ENCODE assay signal across 20 cellular contexts in genomic region chr2:137185378-137186078, GRCh38.
A peak's percentile ranks its signal among the peaks of the same experiment; 100 is the strongest.
DNase-seq lines count a peak whose midpoint lies in the region; ATAC-seq and TF ChIP-seq lines count a peak whose summit lies in the region.
"Had no signal": no experiment of that assay in that cellular context is flagged by ENCODE, and none has a peak within 500 bp of the region (broad histone marks: within the 10 kb centered on the region; RNA-seq: fewer than 3 reads in every experiment).

No MANE protein-coding gene starts in this region.

- DNase-seq in SK-N-SH = no peak
- DNase-seq in WTC11 (ENCODE audit: low spot score) = no peak
- DNase-seq in epithelial cell of esophagus (ENCODE audit: low read depth) = peak; percentile 27
- DNase-seq in HT-29 (ENCODE audit: low spot score) = no peak
- DNase-seq in stimulated activated CD4-positive, alpha-beta T cell treated with anti-CD3 and anti-CD28 coated beads, Interleukin-2, amount 100 ng/mL, for 48 hours = no peak
- no peak for DNase-seq in stimulated activated naive CD8-positive, alpha-beta T cell treated with anti-CD3 and anti-CD28 coated beads, Interleukin-15, Interleukin-2, amounts not matched to agents 100 U/mL and 50 U/mL, for 24 hours
- DNase-seq: Kasumi-1; MV-4-11; NCI-H1436 treated with DMSO at 0.1 percent for 48 hours; NCI-H226; NCI-H526 treated with DMSO at 0.1 percent for 48 hours; NK-92 treated with Interleukin-12 subunit alpha and Interleukin-12 subunit beta, amount 100 ng/mL, for 24 hours; OCI-M1; T-helper 1 cell had no signal

- TF ChIP-seq CTCF in SK-N-SH (IDR thresholded peaks at IDR 0.05) = no peak
- no peak for TF ChIP-seq CTCF in WTC11 (IDR thresholded peaks at IDR 0.05)
- no peak for TF ChIP-seq CTCF in epithelial cell of esophagus (IDR thresholded peaks at IDR 0.05; ENCODE audit: insufficient read depth, low read depth, low read length, missing control alignments)

- H3K9ac ChIP-seq in SK-N-SH = no peak overlapping the region
- H3K9ac ChIP-seq: BLaER1 had no signal

- CTCF ChIA-PET in SK-N-SH (lab: Yijun Ruan, JAX) (interaction anchor here (0.7 kb wide), 1 partner anchor 654 kb away, joined by 3 read pairs; no protein-coding TSS in a partner anchor), WTC11 (lab: Charles Lee) (no interaction called here)

- no peak overlapping the region for H3K27ac Mint-ChIP-seq in WTC11
- H3K27ac Mint-ChIP-seq: GM23338 had no signal

- no peaks in the 10 kb centered on the region; the same call in 1 of the 2 replicates for H3K36me3 Mint-ChIP-seq in WTC11

- H3K4me1 ChIP-seq in SK-N-SH (ENCODE audit: control insufficient read depth in 1 of 2, insufficient read depth in 2 of 2, low read depth in 1 of 2, low read length in 1 of 2) = peaks cover 0 to 16% of the 10 kb centered on the region in 2 experiments; a peak in 2 of 4 replicates

- H3K27me3 Mint-ChIP-seq in WTC11 (ENCODE audit: low read depth) = peaks cover 7% of the 10 kb centered on the region

- no peaks in the 10 kb centered on the region for H3K27me3 ChIP-seq in SK-N-SH (ENCODE audit: insufficient read depth)
- H3K27me3 ChIP-seq: BLaER1 had no signal

- H3K4me3 ChIP-seq in SK-N-SH (ENCODE audit: low read depth in 2 of 2, low read length in 1 of 2) = no peak overlapping the region
- no peak overlapping the region for H3K4me3 ChIP-seq in epithelial cell of esophagus (ENCODE audit: low read length)
- H3K4me3 ChIP-seq: BLaER1, GM23338 had no signal

- H3K4me3 Mint-ChIP-seq in WTC11 = no peak overlapping the region
- H3K4me3 Mint-ChIP-seq: GM23338 had no signal

- no peaks in the 10 kb centered on the region for H3K36me3 ChIP-seq in SK-N-SH (replicated peaks in 1 of 2; ENCODE audit: control insufficient read depth in 1 of 2, insufficient read depth in 2 of 2, low read length in 1 of 2)
- H3K36me3 ChIP-seq: BLaER1 had no signal

- ATAC-seq in SK-N-SH treated with all-trans-retinoic acid at 6 μM for 48 hours = no peak
- ATAC-seq in WTC11 = no peak
- no peak for ATAC-seq in stimulated activated naive CD8-positive, alpha-beta T cell treated with anti-CD3 and anti-CD28 coated beads, Interleukin-15, Interleukin-2, amounts not matched to agents 100 U/mL and 50 U/mL, for 24 hours
- no peak for ATAC-seq in HG03460 (IDR thresholded peaks at IDR 0.05; ENCODE audit: unreplicated experiment)
- ATAC-seq: GM23338 had no signal

- WGBS in SK-N-SH (ENCODE audit: low lambda C conversion rate) = 61% methylated on average over 3 of the region's 3 CpGs

- no peak for TF ChIP-seq RAD21 in SK-N-SH (IDR thresholded peaks at IDR 0.05; ENCODE audit: low read length)

- no peak overlapping the region for H3K27ac ChIP-seq in SK-N-SH (ENCODE audit: low read depth in 2 of 2, low read length in 1 of 2)
- H3K27ac ChIP-seq: 22Rv1, BLaER1, RWPE1 had no signal

- no peaks in the 10 kb centered on the region for H3K9me3 ChIP-seq in SK-N-SH

- H3K4me2 ChIP-seq in SK-N-SH = no peak overlapping the region
- H3K4me2 ChIP-seq: BLaER1, GM23338 had no signal

- H3K4me1 Mint-ChIP-seq in WTC11 = peaks cover 5% of the 10 kb centered on the region; the same call in 1 of the 2 replicates

- POLR2A ChIA-PET in SK-N-SH (lab: Yijun Ruan, JAX) = no interaction called here
- POLR2A ChIA-PET in WTC11 (lab: Charles Lee) = no interaction called here

- no peaks in the 10 kb centered on the region for H3K79me2 ChIP-seq in SK-N-SH (ENCODE audit: insufficient read depth)

- no peak for TF ChIP-seq EP300 in SK-N-SH (IDR thresholded peaks at IDR 0.05; ENCODE audit: borderline replicate concordance in 1 of 2, low read depth in 1 of 2, low read length in 1 of 2)

- H3K9me2 ChIP-seq in SK-N-SH = no peaks in the 10 kb centered on the region

- no peak overlapping the region for H2AFZ ChIP-seq in SK-N-SH (ENCODE audit: low read depth)
- H2AFZ ChIP-seq: GM23338 had no signal

- no peaks in the 10 kb centered on the region for H4K20me1 ChIP-seq in SK-N-SH (ENCODE audit: insufficient read depth)
- H4K20me1 ChIP-seq: BLaER1 had no signal

- no peaks in the 10 kb centered on the region for H3F3A ChIP-seq in SK-N-SH (replicated peaks; ENCODE audit: insufficient read depth)

- H3K9me3 Mint-ChIP-seq in WTC11 = peaks cover 14% of the 10 kb centered on the region
- H3K9me3 Mint-ChIP-seq: GM23338 had no signal

TF ChIP-seq in SK-N-SH treated with all-trans-retinoic acid at 6 μM for 48 hours, 23 proteins besides CTCF, POLR2A, EP300 and RAD21:
- peak; percentile 95 for TF ChIP-seq ZNF8 (CRISPR knock-in tag; IDR thresholded peaks at IDR 0.05)
- TF ChIP-seq RARB (CRISPR knock-in tag; IDR thresholded peaks at IDR 0.05) = no peak
- TF ChIP-seq TCF4 (CRISPR knock-in tag; IDR thresholded peaks at IDR 0.05; ENCODE audit: borderline replicate concordance) = no peak
- TF ChIP-seq ZFP3 (CRISPR knock-in tag; IDR thresholded peaks at IDR 0.05) = no peak
- no peak for TF ChIP-seq ARNTL (CRISPR knock-in tag; IDR thresholded peaks at IDR 0.05; ENCODE audit: borderline replicate concordance, low read depth)
- TF ChIP-seq CREB5 (CRISPR knock-in tag; IDR thresholded peaks at IDR 0.05; ENCODE audit: low read depth) = no peak

TF ChIP-seq in SK-N-SH, 30 proteins besides CTCF, POLR2A, EP300 and RAD21:
- TF ChIP-seq YY1 (IDR thresholded peaks at IDR 0.05; ENCODE audit: low read depth) = no peak
- no peak for TF ChIP-seq GABPA (IDR thresholded peaks at IDR 0.05; ENCODE audit: low read depth)
- no peak for TF ChIP-seq IRF3 (IDR thresholded peaks at IDR 0.05; ENCODE audit: low read depth, low read length)
- no peak for TF ChIP-seq FOXJ3 (CRISPR knock-in tag; IDR thresholded peaks at IDR 0.05)
- TF ChIP-seq GATA2 (CRISPR knock-in tag; IDR thresholded peaks at IDR 0.05) = no peak
- TF ChIP-seq JUND (IDR thresholded peaks at IDR 0.05) = no peak
- no peak for TF ChIP-seq TCF12 (IDR thresholded peaks at IDR 0.05)
- TF ChIP-seq MAX (IDR thresholded peaks at IDR 0.05; ENCODE audit: low read depth) = no peak
- no peak for TF ChIP-seq NFIC (IDR thresholded peaks at IDR 0.05; ENCODE audit: borderline replicate concordance)
- TF ChIP-seq RFX5 (IDR thresholded peaks at IDR 0.05; ENCODE audit: low read length) = no peak
- TF ChIP-seq USF1 (IDR thresholded peaks at IDR 0.05; ENCODE audit: borderline replicate concordance, low read depth) = no peak
- TF ChIP-seq TEAD4 (IDR thresholded peaks at IDR 0.05; ENCODE audit: borderline replicate concordance, insufficient read depth) = no peak
TF ChIP-seq in SK-N-SH: peak in this region for 0.

TF ChIP-seq in WTC11, 78 proteins besides CTCF, POLR2A, EP300 and RAD21:
- TF ChIP-seq GTF2I (CRISPR knock-in tag; conservative IDR thresholded peaks at IDR 0.05) (peak; percentile 70; the same call in 1 of the 2 replicates), IRF2 (CRISPR knock-in tag; IDR thresholded peaks at IDR 0.05; ENCODE audit: borderline replicate concordance, low read depth) (no peak)
